ENCODE assay signal across 19 cellular contexts in genomic region chr20:1337441-1337840, GRCh38. TPM values are rescaled to one million over a fixed set of nuclear protein-coding genes. Genes with fewer than 3 reads are reported as not detected.
A peak's percentile ranks its signal among the peaks of the same experiment; 100 is the strongest.
DNase-seq lines count a peak whose midpoint lies in the region; ATAC-seq and TF ChIP-seq lines count a peak whose summit lies in the region.
"Had no signal": no experiment of that assay in that cellular context is flagged by ENCODE, and none has a peak within 500 bp of the region (broad histone marks: within the 10 kb centered on the region; RNA-seq: fewer than 3 reads in every experiment).

No MANE protein-coding gene starts in this region.

- H3K9ac ChIP-seq in stomach smooth muscle (ENCODE audit: low read length in 2 of 2) = no peak overlapping the region

- no peak for ATAC-seq in lower lobe of right lung
- ATAC-seq: A549, GM12878 had no signal

- no peaks in the 10 kb centered on the region for H3K27me3 Mint-ChIP-seq in activated naive CD8-positive, alpha-beta T cell
- H3K27me3 Mint-ChIP-seq in activated naive CD8-positive, alpha-beta T cell treated with anti-CD3 and anti-CD28 coated beads for 36 hours = no peaks in the 10 kb centered on the region
- H3K27me3 Mint-ChIP-seq: activated CD4-positive, alpha-beta memory T cell treated with anti-CD3 and anti-CD28 coated beads for 36 hours; stimulated activated naive CD8-positive, alpha-beta T cell treated with anti-CD3 and anti-CD28 coated beads, Interleukin-15, Interleukin-2, amounts not matched to agents 100 ng/mL and 50 ng/mL, for 24 hours had no signal

- H3K4me3 ChIP-seq in lower lobe of right lung = peak overlapping the region; percentile 19
- no peak overlapping the region for H3K4me3 ChIP-seq in stomach smooth muscle (ENCODE audit: low read length in 2 of 2)
- H3K4me3 ChIP-seq: A549, GM12878 had no signal

- no peaks in the 10 kb centered on the region for H3K36me3 ChIP-seq in lower lobe of right lung
- peaks cover 5% of the 10 kb centered on the region in 2 donors for H3K36me3 ChIP-seq in stomach smooth muscle (ENCODE audit: control insufficient read depth in 2 of 2, insufficient read depth in 2 of 2, low read length in 2 of 2)

- H3K36me3 Mint-ChIP-seq in activated naive CD8-positive, alpha-beta T cell = no peaks in the 10 kb centered on the region
- peaks cover 20% of the 10 kb centered on the region for H3K36me3 Mint-ChIP-seq in activated naive CD8-positive, alpha-beta T cell treated with anti-CD3 and anti-CD28 coated beads for 36 hours

- intact Hi-C loops in lower lobe of right lung (cut with DNase I) = no loop called here

- no peak overlapping the region for H3K4me3 Mint-ChIP-seq in activated naive CD8-positive, alpha-beta T cell
- no peak overlapping the region for H3K4me3 Mint-ChIP-seq in activated naive CD8-positive, alpha-beta T cell treated with anti-CD3 and anti-CD28 coated beads for 36 hours
- H3K4me3 Mint-ChIP-seq: activated CD4-positive, alpha-beta memory T cell treated with anti-CD3 and anti-CD28 coated beads for 36 hours had no signal

- no peaks in the 10 kb centered on the region for H3K9me3 Mint-ChIP-seq in activated naive CD8-positive, alpha-beta T cell (ENCODE audit: low read depth)
- H3K9me3 Mint-ChIP-seq in activated naive CD8-positive, alpha-beta T cell treated with anti-CD3 and anti-CD28 coated beads for 36 hours = no peaks in the 10 kb centered on the region
- H3K9me3 Mint-ChIP-seq: activated CD4-positive, alpha-beta memory T cell treated with anti-CD3 and anti-CD28 coated beads for 36 hours; stimulated activated naive CD8-positive, alpha-beta T cell treated with anti-CD3 and anti-CD28 coated beads, Interleukin-15, Interleukin-2, amounts not matched to agents 100 ng/mL and 50 ng/mL, for 24 hours had no signal

- H3K27me3 ChIP-seq in lower lobe of right lung (ENCODE audit: low read depth) = no peaks in the 10 kb centered on the region
- H3K27me3 ChIP-seq in stomach smooth muscle (ENCODE audit: control insufficient read depth in 1 of 2, insufficient read depth in 2 of 2, low read length in 2 of 2) = no peaks in the 10 kb centered on the region

- TF ChIP-seq CTCF in lower lobe of right lung (IDR thresholded peaks at IDR 0.05) = no peak

- H3K27ac Mint-ChIP-seq in activated naive CD8-positive, alpha-beta T cell = peak overlapping the region; percentile 50
- H3K27ac Mint-ChIP-seq in activated naive CD8-positive, alpha-beta T cell treated with anti-CD3 and anti-CD28 coated beads for 36 hours = no peak overlapping the region

- H3K9me3 ChIP-seq in lower lobe of right lung (no peaks in the 10 kb centered on the region), stomach smooth muscle (ENCODE audit: control insufficient read depth in 2 of 2, low read length in 2 of 2) (no peaks in the 10 kb centered on the region)
- H3K9me3 ChIP-seq: A549 had no signal

- H3K4me1 ChIP-seq in lower lobe of right lung (peaks cover 45% of the 10 kb centered on the region), stomach smooth muscle (ENCODE audit: control insufficient read depth, insufficient read depth, low read length) (peaks cover 8% of the 10 kb centered on the region)

- H3K4me1 Mint-ChIP-seq in activated naive CD8-positive, alpha-beta T cell (ENCODE audit: low read depth) = peaks cover 20% of the 10 kb centered on the region
- peaks cover 27% of the 10 kb centered on the region for H3K4me1 Mint-ChIP-seq in activated naive CD8-positive, alpha-beta T cell treated with anti-CD3 and anti-CD28 coated beads for 36 hours

- H3K27ac ChIP-seq in angular gyrus (ENCODE audit: low read depth, low read length) = peak overlapping the region; percentile 11
- H3K27ac ChIP-seq in lower lobe of right lung = peak overlapping the region; percentile 81
- H3K27ac ChIP-seq in stomach smooth muscle (ENCODE audit: low read length) = peak overlapping the region; percentile 8
- H3K27ac ChIP-seq: A549 had no signal

- DNase-seq in activated naive CD8-positive, alpha-beta T cell treated with anti-CD3 and anti-CD28 coated beads for 36 hours = no peak
- DNase-seq in lower lobe of right lung (no peak), islet precursor cell (no peak), SKM-1 treated with dmso at 0.1 percent for 144 hours (lab: John Stamatoyannopoulos, UW; ENCODE audit: unreplicated experiment) (no peak)
- DNase-seq in activated naive CD4-positive, alpha-beta T cell treated with Interleukin-2 at 50 U/mL for 16 hours = no peak
- DNase-seq: activated CD4-positive, alpha-beta memory T cell treated with anti-CD3 and anti-CD28 coated beads for 36 hours; activated naive CD4-positive, alpha-beta T cell; activated T-cell treated with anti-CD3 and anti-CD28 coated beads, Interleukin-2, amount 50 U/mL, for 1 hour; DMS153; foreskin melanocyte; NCI-H2081 treated with DMSO at 0.1 percent for 48 hours; NCI-H524; stimulated activated CD4-positive, alpha-beta T cell treated with anti-CD3 and anti-CD28 coated beads, Interleukin-1b, Interleukin-23, amount 100 ng/mL, for 48 hours had no signal

RNA-seq across cellular contexts. Expression of gene SDCBP2, which starts 8.5 kb away (rescaled TPM):
- 1 to 10 TPM; 3.3 to 3.9 TPM for total RNA-seq in activated naive CD8-positive, alpha-beta T cell treated with anti-CD3 and anti-CD28 coated beads for 36 hours
- total RNA-seq in lower lobe of right lung = 10.8 TPM

RNA-seq across cellular contexts. Expression of gene FKBP1A, which starts 55.4 kb away (rescaled TPM):
- total RNA-seq in activated naive CD8-positive, alpha-beta T cell treated with anti-CD3 and anti-CD28 coated beads for 36 hours = 100 to 1,000 TPM; 315 to 324 TPM
- total RNA-seq in lower lobe of right lung = 291 TPM

Comparison
In these comparisons a context has a peak if more than half of its experiments do, and no peak if none do; other contexts are left out.
1. H3K27ac ChIP-seq: peak in every context shown above with its lines; median percentile 81 in lower lobe of right lung; 11 in angular gyrus; 8 in stomach smooth muscle.